In the genomic region with DNA sequence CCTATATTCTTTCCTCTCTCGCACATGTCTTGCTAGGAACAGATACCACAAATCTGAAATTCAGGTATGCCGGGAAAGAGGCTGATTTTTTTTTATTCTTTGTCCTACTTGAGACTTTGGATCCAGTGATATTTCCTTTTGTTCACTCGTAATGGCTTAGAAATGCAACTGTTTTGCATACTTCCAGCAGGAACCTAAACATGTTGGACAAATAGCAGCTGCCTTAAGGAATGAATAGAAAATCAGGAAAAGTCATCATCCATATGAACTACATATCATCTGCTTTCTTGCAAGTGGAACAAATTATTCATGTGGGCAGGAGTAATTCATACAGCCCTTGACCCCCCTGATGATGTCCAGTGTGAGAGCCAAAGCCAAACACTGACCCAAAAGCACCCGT, we compare ENCODE assay signal across 15 cellular contexts. TPM values are rescaled to one million over a fixed set of nuclear protein-coding genes. Genes with fewer than 3 reads are reported as not detected.
DNase-seq lines count a peak whose midpoint lies in the region; ATAC-seq and TF ChIP-seq lines count a peak whose summit lies in the region.
"Had no signal": no experiment of that assay in that cellular context is flagged by ENCODE, and none has a peak within 500 bp of the region (broad histone marks: within the 10 kb centered on the region; RNA-seq: fewer than 3 reads in every experiment).

No MANE protein-coding gene starts in this region.

- peak overlapping the region; percentile 82 for H2AK5ac ChIP-seq in IMR-90 (ENCODE audit: low read depth, low read length)

- dilution Hi-C loops in IMR-90 (cut with HindIII; ENCODE audit: low sequenced_read_pairs, unreplicated experiment) = no loop called here

- no peaks in the 10 kb centered on the region for H3K9me3 ChIP-seq in CD4-positive, alpha-beta T cell (ENCODE audit: control insufficient read depth, low read length)
- H3K9me3 ChIP-seq in IMR-90 (ENCODE audit: control insufficient read depth, insufficient read depth, low read length) (no peaks in the 10 kb centered on the region), WERI-Rb-1 (ENCODE audit: severe bottlenecking) (no peaks in the 10 kb centered on the region)

- H4K5ac ChIP-seq in IMR-90 (ENCODE audit: low read depth, low read length) = peak overlapping the region; percentile 67

- peak overlapping the region; percentile 88; the same call in 2 of the 3 replicates for H2BK15ac ChIP-seq in IMR-90 (ENCODE audit: low read depth, low read length)

- no peaks in the 10 kb centered on the region for H4K20me1 ChIP-seq in IMR-90 (ENCODE audit: insufficient read depth, low read length)

- DNase-seq in CD4-positive, alpha-beta T cell = no peak
- DNase-seq in IMR-90 (peak; percentile 59), WTC11 (ENCODE audit: low spot score) (no peak), WERI-Rb-1 (no peak), RKO (ENCODE audit: low spot score) (no peak), NCI-H1092 (lab: John Stamatoyannopoulos, UW) (no peak)
- no peak for DNase-seq in naive thymus-derived CD8-positive, alpha-beta T cell
- DNase-seq: ACHN; AML-193; CD4-positive, alpha-beta memory T cell; DMS153; DMS79; GDM1; H9 had no signal

- peaks cover 74% of the 10 kb centered on the region for H3K4me1 Mint-ChIP-seq in CD4-positive, alpha-beta T cell (ENCODE audit: low read depth)
- H3K4me1 Mint-ChIP-seq in WTC11 = peaks cover 49% of the 10 kb centered on the region
- peaks cover 24 to 71% (median 53%) of the 10 kb centered on the region in 4 donors for H3K4me1 Mint-ChIP-seq in naive thymus-derived CD8-positive, alpha-beta T cell

- H3K23ac ChIP-seq in IMR-90 (ENCODE audit: low read depth, low read length) = peak overlapping the region; percentile 57; the same call in 1 of the 2 replicates

- H3K79me1 ChIP-seq in IMR-90 (ENCODE audit: low read depth in 1 of 2, low read length in 2 of 2) = peaks cover 53 to 57% of the 10 kb centered on the region in 2 experiments

- H3K9me3 Mint-ChIP-seq in CD4-positive, alpha-beta T cell = no peaks in the 10 kb centered on the region
- peaks cover 12% of the 10 kb centered on the region for H3K9me3 Mint-ChIP-seq in WTC11
- no peaks in the 10 kb centered on the region for H3K9me3 Mint-ChIP-seq in naive thymus-derived CD8-positive, alpha-beta T cell
- H3K9me3 Mint-ChIP-seq: CD4-positive, alpha-beta memory T cell had no signal

- peak overlapping the region; percentile 1; the same call in 1 of the 2 replicates for H3K9ac ChIP-seq in IMR-90 (ENCODE audit: low read depth, low read length)

- peak overlapping the region; percentile 69 for H3K4ac ChIP-seq in IMR-90 (ENCODE audit: low read depth, low read length)

- H2BK120ac ChIP-seq in IMR-90 (ENCODE audit: low read depth, low read length) = peak overlapping the region; percentile 81

- H3K18ac ChIP-seq in IMR-90 (ENCODE audit: low read depth, low read length) = peak overlapping the region; percentile 55

- CTCF ChIA-PET in CD4-positive, alpha-beta T cell (lab: Charles Lee) = no interaction called here
- CTCF ChIA-PET in IMR-90 (lab: Yijun Ruan, JAX) (no interaction called here), WTC11 (lab: Charles Lee) (interaction anchor here (0.9 kb wide), 1 partner anchor 16 kb away, joined by 3 read pairs; no protein-coding TSS in a partner anchor)

- H3K4me3 Mint-ChIP-seq in CD4-positive, alpha-beta T cell = no peak overlapping the region
- no peak overlapping the region for H3K4me3 Mint-ChIP-seq in WTC11
- H3K4me3 Mint-ChIP-seq in naive thymus-derived CD8-positive, alpha-beta T cell = no peak overlapping the region
- H3K4me3 Mint-ChIP-seq: CD4-positive, alpha-beta memory T cell; H9 had no signal

- POLR2A ChIA-PET in CD4-positive, alpha-beta T cell (lab: Charles Lee) = no interaction called here
- POLR2A ChIA-PET in IMR-90 (lab: Charles Lee; ENCODE audit: unreplicated experiment) (no interaction called here), WTC11 (lab: Charles Lee) (interaction anchor here (1.0 kb wide), 1 partner anchor 18 kb away, joined by 4 read pairs; a partner anchor contains a TSS)
- POLR2A ChIA-PET in naive thymus-derived CD8-positive, alpha-beta T cell (lab: Charles Lee) = interaction anchor here (0.7 to 1.2 kb wide), 2 partner anchors 10 to 17 kb away, joined by 3 read pairs; no protein-coding TSS in a partner anchor

- peak overlapping the region; percentile 70 for H4K91ac ChIP-seq in IMR-90 (ENCODE audit: insufficient read depth, low read depth, low read length)

- peak overlapping the region; percentile 17 to 65; a peak in 3 of 4 replicates for H4K8ac ChIP-seq in IMR-90 (ENCODE audit: low read depth in 2 of 2, low read length in 2 of 2)

- H2BK20ac ChIP-seq in IMR-90 (ENCODE audit: low read depth, low read length) = peak overlapping the region; percentile 79

- H3K4me1 ChIP-seq in IMR-90 (ENCODE audit: control insufficient read depth, insufficient read depth, low read length) = peaks cover 16% of the 10 kb centered on the region

- no peak for TF ChIP-seq CTCF in CD4-positive, alpha-beta T cell (IDR thresholded peaks at IDR 0.05)
- TF ChIP-seq CTCF in IMR-90 (conservative IDR thresholded peaks at IDR 0.05; ENCODE audit: low read depth, low read length) (no peak), WTC11 (IDR thresholded peaks at IDR 0.05) (no peak), WERI-Rb-1 (IDR thresholded peaks at IDR 0.05; ENCODE audit: low read depth, low read length) (no peak)

- H3K4me2 ChIP-seq in IMR-90 (ENCODE audit: low read depth, low read length) = peak overlapping the region; percentile 68

- H3K4me3 ChIP-seq in IMR-90 (ENCODE audit: insufficient read depth, low read depth, low read length) = no peak overlapping the region
- H3K4me3 ChIP-seq in WERI-Rb-1 (ENCODE audit: low read depth, low read length) = no peak overlapping the region

- peaks cover 27% of the 10 kb centered on the region for H3K36me3 Mint-ChIP-seq in CD4-positive, alpha-beta T cell (ENCODE audit: low read depth)
- H3K36me3 Mint-ChIP-seq in WTC11 = peaks cover 6% of the 10 kb centered on the region
- peaks cover 4 to 10% (median 8%) of the 10 kb centered on the region in 3 donors for H3K36me3 Mint-ChIP-seq in naive thymus-derived CD8-positive, alpha-beta T cell

- ATAC-seq in CD4-positive, alpha-beta T cell (ENCODE audit: poor library complexity) = no peak
- ATAC-seq in IMR-90 (ENCODE audit: low read depth) = peak; percentile 83
- ATAC-seq in WTC11 = no peak
- no peak for ATAC-seq in naive thymus-derived CD8-positive, alpha-beta T cell

- no peak overlapping the region for H3K27ac ChIP-seq in CD4-positive, alpha-beta T cell (ENCODE audit: low read depth, low read length)
- H3K27ac ChIP-seq in IMR-90 (ENCODE audit: insufficient read depth, low read length) = peak overlapping the region; percentile 81; the same call in 1 of the 2 replicates
- no peak overlapping the region for H3K27ac ChIP-seq in WERI-Rb-1
- H3K27ac ChIP-seq: C4-2B had no signal

- H2BK5ac ChIP-seq in IMR-90 (ENCODE audit: low read depth, low read length, poor library complexity, severe bottlenecking) = peak overlapping the region; percentile 74

- no CpG with 5 or more reads among the region's 4 CpGs for WGBS in IMR-90 (ENCODE audit: extremely low coverage in 2 of 2, insufficient read length in 1 of 2), 2 experiments

- H3K36me3 ChIP-seq in IMR-90 (ENCODE audit: control insufficient read depth, insufficient read depth, low read length) (no peaks in the 10 kb centered on the region), WERI-Rb-1 (no peaks in the 10 kb centered on the region)

- H3K27me3 Mint-ChIP-seq in CD4-positive, alpha-beta T cell = no peaks in the 10 kb centered on the region
- H3K27me3 Mint-ChIP-seq in WTC11 (ENCODE audit: low read depth) = no peaks in the 10 kb centered on the region
- no peaks in the 10 kb centered on the region for H3K27me3 Mint-ChIP-seq in naive thymus-derived CD8-positive, alpha-beta T cell
- H3K27me3 Mint-ChIP-seq: CD4-positive, alpha-beta memory T cell had no signal

- H3K9me1 ChIP-seq in IMR-90 (ENCODE audit: insufficient read depth, low read length) = peaks cover 12% of the 10 kb centered on the region

- H2AK9ac ChIP-seq in IMR-90 (replicated peaks; ENCODE audit: low read depth, low read length, poor library complexity) = peak overlapping the region; percentile 37

- TF ChIP-seq RAD21 in IMR-90 (IDR thresholded peaks at IDR 0.05; ENCODE audit: low read length) = no peak

- in situ Hi-C loops in IMR-90 (cut with MboI; ENCODE audit: low sequenced_read_pairs) = no loop called here

- H3K27me3 ChIP-seq in CD4-positive, alpha-beta T cell (ENCODE audit: control insufficient read depth, insufficient read depth, low read length) = no peaks in the 10 kb centered on the region
- H3K27me3 ChIP-seq in IMR-90 (ENCODE audit: control insufficient read depth, insufficient read depth, low read length) (no peaks in the 10 kb centered on the region), WERI-Rb-1 (ENCODE audit: insufficient read depth, low read depth, severe bottlenecking) (no peaks in the 10 kb centered on the region)

- TF ChIP-seq POLR2A in IMR-90 (IDR thresholded peaks at IDR 0.05; ENCODE audit: low read depth, low read length) = no peak

- H3K27ac Mint-ChIP-seq in CD4-positive, alpha-beta T cell = peak overlapping the region; percentile 64
- H3K27ac Mint-ChIP-seq in WTC11 = peak overlapping the region; percentile 27; the same call in 1 of the 2 replicates
- H3K27ac Mint-ChIP-seq in naive thymus-derived CD8-positive, alpha-beta T cell = peak overlapping the region in 6 of 10 donors; percentile 37 to 71 (median 52)

- no TSS peak for BruUV-seq in IMR-90 (replicated peaks; lab: Mats Ljungman, UMichigan)

- peak overlapping the region; percentile 59 for H2AFZ ChIP-seq in IMR-90 (replicated peaks; ENCODE audit: low read length, poor library complexity)

- peak overlapping the region; percentile 67 for H3K14ac ChIP-seq in IMR-90 (replicated peaks; ENCODE audit: low read depth, low read length)

- H3K56ac ChIP-seq in IMR-90 (ENCODE audit: extremely low read depth, insufficient read depth, low read length) = 0 out of 2 replicates have a peak overlapping the region, but pooled peaks have one; percentile 52

- intact Hi-C loops in CD4-positive, alpha-beta T cell (cut with DNase I, micrococcal nuclease) = no loop called here
- intact Hi-C loops in IMR-90 (cut with micrococcal nuclease) = no loop called here

TF ChIP-seq in IMR-90, 13 proteins besides CTCF, POLR2A, EP300 and RAD21 (continues in another document):
- no peak for TF ChIP-seq NFE2L2 (IDR thresholded peaks at IDR 0.05; ENCODE audit: low read depth, low read length)
- no peak for TF ChIP-seq MAZ (IDR thresholded peaks at IDR 0.05; ENCODE audit: borderline replicate concordance, low read depth, low read length)

RNA-seq across cellular contexts. Expression of a gene that starts 17.4 kb away (rescaled TPM):
- total RNA-seq in CD4-positive, alpha-beta T cell = 10 to 100 TPM; 37.6 to 43.6 TPM
- total RNA-seq in IMR-90 (2012; rRNA removed) (9.7 and 12.2 TPM in 2 replicates), WTC11 (2021) (12.3 to 13.9 TPM (median 12.5 TPM) in 3 replicates)
- polyA plus RNA-seq in IMR-90 (2012; rRNA removed) = 1.8 and 2.5 TPM in 2 replicates
- polyA plus RNA-seq in IMR-90 (2012; cell fraction: cytosol; rRNA removed) = 0.30 and 0.68 TPM in 2 replicates
- polyA plus RNA-seq in IMR-90 (2012; cell fraction: nucleus; rRNA removed; ENCODE audit: low replicate concordance) = 1.3 and 8.3 TPM in 2 replicates
- total RNA-seq in naive thymus-derived CD8-positive, alpha-beta T cell = 10 to 100 TPM; 43.9 to 44.8 TPM
- polyA plus RNA-seq in naive thymus-derived CD8-positive, alpha-beta T cell = 10 to 100 TPM in 2 of 3 donors, 1 to 10 TPM in 1; 4.5 to 13.0 (median 10.1) TPM

Comparison
In these comparisons a context has a peak if more than half of its experiments do, and no peak if none do; other contexts are left out.
1. POLR2A ChIA-PET loops: an anchor here in WTC11 (1.0 kb wide) and naive thymus-derived CD8-positive, alpha-beta T cell (0.7 to 1.2 kb wide); none called in CD4-positive, alpha-beta T cell and IMR-90.